ENCODE assay signal across 8 cellular contexts in genomic region chr10:9342865-9343450, GRCh38.
DNase-seq lines count a peak whose midpoint lies in the region; ATAC-seq and TF ChIP-seq lines count a peak whose summit lies in the region.

No MANE protein-coding gene starts in this region.

- DNase-seq in Ammon's horn (ENCODE audit: low spot score), result peak; percentile 69
- DNase-seq in NCI-H460 (ENCODE audit: extremely low read depth, low read depth), result peak; percentile 16
- peak; percentile 41 for DNase-seq in cerebellar cortex (ENCODE audit: low spot score)

- H3K27ac Mint-ChIP-seq in nephron, result no peak overlapping the region

- H3K27me3 Mint-ChIP-seq in nephron (ENCODE audit: low read depth), result no peaks in the 10 kb centered on the region

- TF ChIP-seq CTCF in nephron (IDR thresholded peaks at IDR 0.05; ENCODE audit: unreplicated experiment in 3 of 3), result peak; percentile 83 to 86 (median 86)

- ATAC-seq in GM18868 (IDR thresholded peaks at IDR 0.05; ENCODE audit: unreplicated experiment), result peak; percentile 89
- no peak for ATAC-seq in activated CD4-positive, CD25-positive, alpha-beta regulatory T cell treated with anti-CD3 and anti-CD28 coated beads, Interleukin-2, amount 50 U/mL, for 24 hours
- ATAC-seq in GM21619 (IDR thresholded peaks at IDR 0.05; ENCODE audit: unreplicated experiment), result no peak
- no peak for ATAC-seq in HG02852 (IDR thresholded peaks at IDR 0.05; ENCODE audit: unreplicated experiment)

- H3K9me3 Mint-ChIP-seq in nephron, result peaks cover 19% of the 10 kb centered on the region

- H3K4me1 Mint-ChIP-seq in nephron, result no peaks in the 10 kb centered on the region

- no peaks in the 10 kb centered on the region for H3K36me3 Mint-ChIP-seq in nephron (ENCODE audit: low read depth)

- no peak overlapping the region for H3K4me3 Mint-ChIP-seq in nephron

Comparison
In these comparisons a context has a peak if more than half of its experiments do, and no peak if none do; other contexts are left out.
1. DNase-seq: peak in every context shown above with its lines; median percentile 69 in Ammon's horn; 41 in cerebellar cortex; 16 in NCI-H460.